ENCODE assay signal across 2 cellular contexts in the genomic region with DNA sequence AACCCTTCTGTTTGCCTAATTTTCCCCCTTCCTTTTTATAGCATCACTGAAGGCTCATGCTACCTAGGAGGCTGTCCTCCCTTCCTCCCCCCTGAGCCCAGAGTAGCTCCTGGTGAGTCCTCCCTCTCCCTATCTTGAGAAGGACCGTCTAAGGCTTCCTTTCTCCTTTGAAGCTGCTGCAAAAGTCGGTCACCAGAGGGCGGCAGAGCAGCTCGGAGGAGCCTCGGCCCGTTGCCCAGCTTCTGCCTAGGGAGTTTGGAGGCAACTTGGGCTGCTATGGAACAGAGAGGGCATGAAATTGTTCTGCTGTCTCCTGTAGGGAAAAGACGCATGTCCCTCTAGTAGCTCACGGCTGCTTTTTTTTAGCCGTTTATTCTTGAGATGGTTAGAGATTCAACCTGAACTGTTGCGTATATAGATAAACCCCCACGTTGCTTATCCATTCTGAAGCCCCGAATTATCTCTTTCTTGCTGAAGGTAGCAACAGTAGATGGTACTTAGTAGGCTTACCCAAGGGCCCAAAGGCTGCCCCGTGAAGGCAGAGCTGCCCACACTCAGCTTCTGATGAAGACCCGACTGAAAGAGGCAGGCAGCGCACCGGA.
A peak's percentile ranks its signal among the peaks of the same experiment; 100 is the strongest.
TF ChIP-seq lines count a peak whose summit lies in the region.

No MANE protein-coding gene starts in this region.

TF ChIP-seq in GM23338, 12 proteins besides CTCF, POLR2A, EP300 and RAD21 (continues in another document):
- no peak for TF ChIP-seq NANOG (IDR thresholded peaks at IDR 0.05; ENCODE audit: borderline replicate concordance)
- TF ChIP-seq CREB1 (CRISPR knock-in tag; IDR thresholded peaks at IDR 0.05; ENCODE audit: low read depth), result no peak
- no peak for TF ChIP-seq STAT1 (IDR thresholded peaks at IDR 0.05; ENCODE audit: unreplicated experiment)
- TF ChIP-seq, protein P1, sequence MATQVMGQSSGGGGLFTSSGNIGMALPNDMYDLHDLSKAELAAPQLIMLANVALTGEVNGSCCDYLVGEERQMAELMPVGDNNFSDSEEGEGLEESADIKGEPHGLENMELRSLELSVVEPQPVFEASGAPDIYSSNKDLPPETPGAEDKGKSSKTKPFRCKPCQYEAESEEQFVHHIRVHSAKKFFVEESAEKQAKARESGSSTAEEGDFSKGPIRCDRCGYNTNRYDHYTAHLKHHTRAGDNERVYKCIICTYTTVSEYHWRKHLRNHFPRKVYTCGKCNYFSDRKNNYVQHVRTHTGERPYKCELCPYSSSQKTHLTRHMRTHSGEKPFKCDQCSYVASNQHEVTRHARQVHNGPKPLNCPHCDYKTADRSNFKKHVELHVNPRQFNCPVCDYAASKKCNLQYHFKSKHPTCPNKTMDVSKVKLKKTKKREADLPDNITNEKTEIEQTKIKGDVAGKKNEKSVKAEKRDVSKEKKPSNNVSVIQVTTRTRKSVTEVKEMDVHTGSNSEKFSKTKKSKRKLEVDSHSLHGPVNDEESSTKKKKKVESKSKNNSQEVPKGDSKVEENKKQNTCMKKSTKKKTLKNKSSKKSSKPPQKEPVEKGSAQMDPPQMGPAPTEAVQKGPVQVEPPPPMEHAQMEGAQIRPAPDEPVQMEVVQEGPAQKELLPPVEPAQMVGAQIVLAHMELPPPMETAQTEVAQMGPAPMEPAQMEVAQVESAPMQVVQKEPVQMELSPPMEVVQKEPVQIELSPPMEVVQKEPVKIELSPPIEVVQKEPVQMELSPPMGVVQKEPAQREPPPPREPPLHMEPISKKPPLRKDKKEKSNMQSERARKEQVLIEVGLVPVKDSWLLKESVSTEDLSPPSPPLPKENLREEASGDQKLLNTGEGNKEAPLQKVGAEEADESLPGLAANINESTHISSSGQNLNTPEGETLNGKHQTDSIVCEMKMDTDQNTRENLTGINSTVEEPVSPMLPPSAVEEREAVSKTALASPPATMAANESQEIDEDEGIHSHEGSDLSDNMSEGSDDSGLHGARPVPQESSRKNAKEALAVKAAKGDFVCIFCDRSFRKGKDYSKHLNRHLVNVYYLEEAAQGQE (IDR thresholded peaks at IDR 0.05; ENCODE audit: unreplicated experiment), result no peak
- no peak for TF ChIP-seq EZH2phosphoT487 (IDR thresholded peaks at IDR 0.05; ENCODE audit: unreplicated experiment)
- TF ChIP-seq ZNF331 (CRISPR knock-in tag; IDR thresholded peaks at IDR 0.05; ENCODE audit: low read depth), result no peak
- no peak for TF ChIP-seq EZH2 (IDR thresholded peaks at IDR 0.05; ENCODE audit: low read depth, unreplicated experiment)
- TF ChIP-seq, protein P2, sequence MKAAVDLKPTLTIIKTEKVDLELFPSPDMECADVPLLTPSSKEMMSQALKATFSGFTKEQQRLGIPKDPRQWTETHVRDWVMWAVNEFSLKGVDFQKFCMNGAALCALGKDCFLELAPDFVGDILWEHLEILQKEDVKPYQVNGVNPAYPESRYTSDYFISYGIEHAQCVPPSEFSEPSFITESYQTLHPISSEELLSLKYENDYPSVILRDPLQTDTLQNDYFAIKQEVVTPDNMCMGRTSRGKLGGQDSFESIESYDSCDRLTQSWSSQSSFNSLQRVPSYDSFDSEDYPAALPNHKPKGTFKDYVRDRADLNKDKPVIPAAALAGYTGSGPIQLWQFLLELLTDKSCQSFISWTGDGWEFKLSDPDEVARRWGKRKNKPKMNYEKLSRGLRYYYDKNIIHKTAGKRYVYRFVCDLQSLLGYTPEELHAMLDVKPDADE (IDR thresholded peaks at IDR 0.05), result no peak

TF ChIP-seq in H1, 55 proteins besides CTCF, POLR2A, EP300 and RAD21:
- TF ChIP-seq KDM1A (IDR thresholded peaks at IDR 0.05; ENCODE audit: borderline replicate concordance, low read length) (peak; percentile 34; the same call in 1 of the 2 replicates), RXRA (IDR thresholded peaks at IDR 0.05; ENCODE audit: insufficient read depth, low read depth, low read length) (no peak), GABPA (IDR thresholded peaks at IDR 0.05; ENCODE audit: borderline replicate concordance, insufficient read depth, low read length) (0 out of 2 replicates have a peak, but pooled peaks have one; percentile 33)
